In genomic region chr10:43701295-43701694, GRCh38 we compare ENCODE assay signal across 28 cellular contexts.
"Had no signal": no experiment of that assay in that cellular context is flagged by ENCODE, and none has a peak within 500 bp of the region (broad histone marks: within the 10 kb centered on the region; RNA-seq: fewer than 3 reads in every experiment).

No MANE protein-coding gene starts in this region.

- H3K27me3 ChIP-seq: adrenal gland, body of pancreas, breast epithelium, SJCRH30 had no signal

- ATAC-seq: activated CD8-positive, alpha-beta T cell treated with anti-CD3 and anti-CD28 coated beads, Interleukin-2, amount 10 ng/mL, durations not matched to agents 7 days and 5 days; activated naive CD4-positive, alpha-beta T cell treated with anti-CD3 and anti-CD28 coated beads, Interleukin-2, amount 50 U/mL, for 72 hours; body of pancreas; Panc1 had no signal

- H3K4me1 ChIP-seq: body of pancreas, breast epithelium, SJCRH30 had no signal

- DNase-seq: activated CD4-positive, alpha-beta T cell treated with anti-CD3 and anti-CD28 coated beads for 1 hour; activated CD4-positive, alpha-beta T cell treated with anti-CD3 and anti-CD28 coated beads, Interleukin-2, amount 10 ng/mL, durations not matched to agents 24 days and 14 days; activated CD4-positive, alpha-beta T cell treated with anti-CD3 and anti-CD28 coated beads, Interleukin-2, amount 50 U/mL, for 4 hours; activated CD4-positive, CD25-positive, alpha-beta regulatory T cell; activated CD8-positive, alpha-beta T cell treated with anti-CD3 and anti-CD28 coated beads, Interleukin-2, amount 10 ng/mL, durations not matched to agents 7 days and 5 days; activated gamma-delta T cell treated with Interleukin-2 at 50 U/mL for 16 hours; activated naive CD4-positive, alpha-beta T cell treated with anti-CD3 and anti-CD28 coated beads for 36 hours; activated T-cell treated with anti-CD3 and anti-CD28 coated beads, Interleukin-2, amount 50 U/mL, for 24 hours; adrenal gland; body of pancreas; MM.1S; MV-4-11; NCI-H1092; NCI-H1436 treated with DMSO at 0.1 percent for 48 hours; NCI-H1694 treated with DMSO at 0.1 percent for 48 hours; NCI-H2029; NCI-H2227 treated with DMSO at 0.1 percent for 48 hours; NCI-H446 treated with DMSO at 0.1 percent for 48 hours; NCI-H524 treated with DMSO at 0.1 percent for 48 hours; SHP77; SJCRH30; T1000; WERI-Rb-1 had no signal

- H3K4me3 ChIP-seq: adrenal gland, body of pancreas, breast epithelium, SJCRH30, SK-N-MC had no signal

- H3K36me3 ChIP-seq: adrenal gland, breast epithelium, SJCRH30, WERI-Rb-1 had no signal

- H3K9me3 ChIP-seq: adrenal gland, body of pancreas, breast epithelium, SJCRH30 had no signal

- H3K27ac ChIP-seq: adrenal gland, breast epithelium, KMS-11, SJCRH30, SK-N-MC, WERI-Rb-1 had no signal
